ENCODE assay signal across 24 cellular contexts in genomic region chr9:119282476-119283117, GRCh38.
DNase-seq lines count a peak whose midpoint lies in the region; ATAC-seq and TF ChIP-seq lines count a peak whose summit lies in the region.
"Had no signal": no experiment of that assay in that cellular context is flagged by ENCODE, and none has a peak within 500 bp of the region (broad histone marks: within the 10 kb centered on the region; RNA-seq: fewer than 3 reads in every experiment).

No MANE protein-coding gene starts in this region.

- peak overlapping the region; percentile 57 for H3K9ac ChIP-seq in HUES6 (ENCODE audit: low read length)
- H3K9ac ChIP-seq: GM23248, KMS-11 had no signal

- H3K9me3 ChIP-seq in HUES6 (ENCODE audit: control insufficient read depth, insufficient read depth, low read depth, low read length) (no peaks in the 10 kb centered on the region), thoracic aorta (no peaks in the 10 kb centered on the region)
- H3K9me3 ChIP-seq: tibial artery had no signal

- no peaks in the 10 kb centered on the region for H3K27me3 ChIP-seq in HUES6 (ENCODE audit: control insufficient read depth, insufficient read depth, low read length)
- H3K27me3 ChIP-seq in layer of hippocampus (ENCODE audit: control insufficient read depth, insufficient read depth, low read length) = no peaks in the 10 kb centered on the region
- no peaks in the 10 kb centered on the region for H3K27me3 ChIP-seq in thoracic aorta (replicated peaks; ENCODE audit: insufficient read depth)
- H3K27me3 ChIP-seq: tibial artery had no signal

- H3K36me3 ChIP-seq in HUES6 (ENCODE audit: control insufficient read depth, insufficient read depth, low read length) (no peaks in the 10 kb centered on the region), thoracic aorta (no peaks in the 10 kb centered on the region)
- H3K36me3 ChIP-seq: tibial artery had no signal

- peak overlapping the region; percentile 48 for H3K4me3 ChIP-seq in HUES6 (ENCODE audit: low read depth, low read length)
- peak overlapping the region; percentile 14 for H3K4me3 ChIP-seq in thoracic aorta
- H3K4me3 ChIP-seq: GM23248, PC-9, SK-N-MC, tibial artery had no signal

- ATAC-seq in thoracic aorta (ENCODE audit: insufficient number of reproducible peaks, low FRiP score, low read depth) = no peak
- ATAC-seq in GM19397 (IDR thresholded peaks at IDR 0.05; ENCODE audit: unreplicated experiment) = no peak
- ATAC-seq: activated naive CD8-positive, alpha-beta T cell treated with anti-CD3 and anti-CD28 coated beads, Interleukin-2, amount 50 U/mL, for 24 hours; activated T-cell treated with anti-CD3 and anti-CD28 coated beads, Interleukin-2, amount 50 U/mL, for 4 hours; left lobe of liver had no signal

- peak overlapping the region; percentile 28 for H3K27ac ChIP-seq in HUES6 (ENCODE audit: low read depth, low read length)
- peak overlapping the region; percentile 60 for H3K27ac ChIP-seq in cingulate gyrus (ENCODE audit: low read depth, low read length)
- H3K27ac ChIP-seq in layer of hippocampus (ENCODE audit: low read depth, low read length) = peak overlapping the region; percentile 30
- H3K27ac ChIP-seq in thoracic aorta = no peak overlapping the region
- H3K27ac ChIP-seq: GM23248, KMS-11, PC-9, SK-N-MC, tibial artery had no signal

- no peak for TF ChIP-seq CTCF in thoracic aorta (IDR thresholded peaks at IDR 0.05)

- DNase-seq in thoracic aorta (ENCODE audit: low spot score) = no peak
- no peak for DNase-seq in AG08396 (ENCODE audit: low spot score)
- DNase-seq in NCI-H748 treated with DMSO at 0.1 percent for 48 hours (lab: John Stamatoyannopoulos, UW) = no peak
- DNase-seq: activated CD4-positive, CD25-positive, alpha-beta regulatory T cell; activated gamma-delta T cell treated with Interleukin-2 at 50 U/mL for 16 hours; activated naive CD8-positive, alpha-beta T cell treated with anti-CD3 and anti-CD28 coated beads, Interleukin-2, amount 50 U/mL, for 24 hours; activated T-cell treated with anti-CD3 and anti-CD28 coated beads, Interleukin-2, amount 50 U/mL, for 4 hours; cerebellar nuclear complex; COR-L47; MM.1S; NCI-H1417; NCI-H2029; NCI-H524; PC-9; stimulated activated CD4-positive, alpha-beta T cell treated with anti-CD3 and anti-CD28 coated beads, Interleukin-1b, Interleukin-23, amount 100 ng/mL, for 48 hours had no signal

- peaks cover 41% of the 10 kb centered on the region for H3K4me1 ChIP-seq in HUES6 (ENCODE audit: control insufficient read depth, insufficient read depth, low read length)
- peaks cover 0 to 7% of the 10 kb centered on the region in 2 donors for H3K4me1 ChIP-seq in thoracic aorta (ENCODE audit: control insufficient read depth in 1 of 2, low read depth in 2 of 2)
- H3K4me1 ChIP-seq: tibial artery had no signal

Comparison
In these comparisons a context has a peak if more than half of its experiments do, and no peak if none do; other contexts are left out.
1. H3K27ac ChIP-seq: peak in HUES6 (single experiment), cingulate gyrus (single experiment) and layer of hippocampus (single experiment); none in thoracic aorta (0 of 2).